ENCODE assay signal across 24 cellular contexts in genomic region chr1:153624965-153625611, GRCh38. TPM values are rescaled to one million over a fixed set of nuclear protein-coding genes. Genes with fewer than 3 reads are reported as not detected.
A peak's percentile ranks its signal among the peaks of the same experiment; 100 is the strongest.
DNase-seq lines count a peak whose midpoint lies in the region; ATAC-seq, FAIRE-seq and TF ChIP-seq lines count a peak whose summit lies in the region.
"Had no signal": no experiment of that assay in that cellular context is flagged by ENCODE, and none has a peak within 500 bp of the region (broad histone marks: within the 10 kb centered on the region; RNA-seq: fewer than 3 reads in every experiment).

No MANE protein-coding gene starts in this region.

- peaks cover 15% of the 10 kb centered on the region for H3K36me3 Mint-ChIP-seq in astrocyte (ENCODE audit: low read depth, unreplicated experiment)

- H3K79me2 ChIP-seq in astrocyte (ENCODE audit: insufficient read depth, low read length): peaks cover 35% of the 10 kb centered on the region
- peaks cover 15% of the 10 kb centered on the region for H3K79me2 ChIP-seq in hepatocyte

- H3K9ac ChIP-seq in BLaER1 treated with 17β-estradiol and CSF1 and Interleukin-3, amounts not matched to agents 10 nM and 100 nM: peak overlapping the region in 7 of 11 experiments; percentile 16 to 91 (median 86); a peak in 8 of 22 replicates
- peak overlapping the region; percentile 13 for H3K9ac ChIP-seq in astrocyte (ENCODE audit: low read length)

- no peak overlapping the region for H3K27ac Mint-ChIP-seq in astrocyte (ENCODE audit: unreplicated experiment)
- H3K27ac Mint-ChIP-seq: naive thymus-derived CD4-positive, alpha-beta T cell had no signal

- no peaks in the 10 kb centered on the region for H4K20me1 ChIP-seq in BLaER1 treated with 17β-estradiol and CSF1 and Interleukin-3, amounts not matched to agents 10 nM and 100 nM
- H4K20me1 ChIP-seq in astrocyte (ENCODE audit: insufficient read depth, low read length): peaks cover 13% of the 10 kb centered on the region
- no peaks in the 10 kb centered on the region for H4K20me1 ChIP-seq in hepatocyte (ENCODE audit: insufficient read depth, poor library complexity, severe bottlenecking)

- H3K4me1 Mint-ChIP-seq in astrocyte (ENCODE audit: low read depth, unreplicated experiment): peaks cover 37% of the 10 kb centered on the region

- H3K4me3 Mint-ChIP-seq in astrocyte (ENCODE audit: unreplicated experiment): peak overlapping the region; percentile 97
- H3K4me3 Mint-ChIP-seq: naive thymus-derived CD4-positive, alpha-beta T cell had no signal

- no peaks in the 10 kb centered on the region for H3K27me3 ChIP-seq in BLaER1 treated with 17β-estradiol and CSF1 and Interleukin-3, amounts not matched to agents 10 nM and 100 nM
- H3K27me3 ChIP-seq in astrocyte (ENCODE audit: insufficient read depth, low read length): no peaks in the 10 kb centered on the region
- no peaks in the 10 kb centered on the region for H3K27me3 ChIP-seq in hepatocyte
- no peaks in the 10 kb centered on the region for H3K27me3 ChIP-seq in psoas muscle (ENCODE audit: insufficient read depth in 3 of 3, low read length in 2 of 3)

- intact Hi-C loops in psoas muscle (cut with DNase I): no loop called here

- peaks cover 7 to 54% (median 39%) of the 10 kb centered on the region in 11 experiments; a peak in 21 of 22 replicates for H3K36me3 ChIP-seq in BLaER1 treated with 17β-estradiol and CSF1 and Interleukin-3, amounts not matched to agents 10 nM and 100 nM
- H3K36me3 ChIP-seq in astrocyte (ENCODE audit: insufficient read depth, low read length) (peaks cover 35% of the 10 kb centered on the region), hepatocyte (replicated peaks; ENCODE audit: insufficient read depth, low read depth) (no peaks in the 10 kb centered on the region), psoas muscle (ENCODE audit: insufficient read depth in 1 of 2, low read depth in 1 of 2) (peaks cover 0 to 48% of the 10 kb centered on the region in 2 donors)

- H3K9me3 ChIP-seq in BLaER1 treated with 17β-estradiol and CSF1 and Interleukin-3, amounts not matched to agents 10 nM and 100 nM (replicated peaks in 1 of 11): peaks cover 0 to 9% (median 3%) of the 10 kb centered on the region in 11 experiments; a peak in 11 of 22 replicates
- no peaks in the 10 kb centered on the region for H3K9me3 ChIP-seq in astrocyte (ENCODE audit: insufficient read depth, low read depth, low read length)
- H3K9me3 ChIP-seq in hepatocyte (ENCODE audit: low read depth): no peaks in the 10 kb centered on the region
- no peaks in the 10 kb centered on the region for H3K9me3 ChIP-seq in psoas muscle
- H3K9me3 ChIP-seq: HAP-1 had no signal

- H3K27me3 Mint-ChIP-seq in astrocyte (ENCODE audit: low read depth, unreplicated experiment): no peaks in the 10 kb centered on the region

- H3K4me2 ChIP-seq in BLaER1 treated with 17β-estradiol and CSF1 and Interleukin-3, amounts not matched to agents 10 nM and 100 nM: peak overlapping the region; percentile 84 to 100 (median 97)
- H3K4me2 ChIP-seq in astrocyte (ENCODE audit: low read length) (peak overlapping the region; percentile 91), hepatocyte (peak overlapping the region; percentile 96)

- H3K9me2 ChIP-seq in hepatocyte (replicated peaks; ENCODE audit: insufficient read depth): no peaks in the 10 kb centered on the region

- peak overlapping the region in 9 of 11 experiments; percentile 24 to 92 (median 84); a peak in 8 of 22 replicates for H3K27ac ChIP-seq in BLaER1 treated with 17β-estradiol and CSF1 and Interleukin-3, amounts not matched to agents 10 nM and 100 nM
- H3K27ac ChIP-seq in astrocyte (ENCODE audit: low read depth, low read length) (no peak overlapping the region), hepatocyte (no peak overlapping the region), psoas muscle (peak overlapping the region; percentile 5)
- H3K27ac ChIP-seq: HL-60 had no signal

- TF ChIP-seq CTCF in astrocyte (IDR thresholded peaks at IDR 0.05; ENCODE audit: insufficient read depth, low read depth, low read length): no peak
- TF ChIP-seq CTCF in hepatocyte (IDR thresholded peaks at IDR 0.05; ENCODE audit: poor library complexity): no peak
- no peak for TF ChIP-seq CTCF in psoas muscle (IDR thresholded peaks at IDR 0.05)

- H2AFZ ChIP-seq in astrocyte (ENCODE audit: low read depth, low read length): no peak overlapping the region
- H2AFZ ChIP-seq in hepatocyte: no peak overlapping the region

- WGBS in hepatocyte (ENCODE audit: low lambda C conversion rate, missing lambda C conversion rate): 79% methylated on average over 10 of the region's 10 CpGs
- WGBS in psoas muscle, 3 donors: 89 to 94% (median 90%) methylated on average over 10 of the region's 10 CpGs

- DNase-seq in astrocyte (ENCODE audit: low read depth): no peak
- no peak for DNase-seq in hepatocyte (ENCODE audit: low spot score)
- no peak for DNase-seq in psoas muscle
- no peak for DNase-seq in NOMO-1 treated with DMSO at 0.1 percent for 48 hours (lab: John Stamatoyannopoulos, UW; ENCODE audit: unreplicated experiment)
- DNase-seq in NCI-H748 (lab: John Stamatoyannopoulos, UW; ENCODE audit: unreplicated experiment): no peak
- DNase-seq: activated CD4-positive, alpha-beta T cell treated with anti-CD3 and anti-CD28 coated beads, Interleukin-2, amount 50 U/mL, for 1 hour; activated naive CD4-positive, alpha-beta T cell; MV-4-11; naive thymus-derived CD4-positive, alpha-beta T cell; NCI-H2029; NCI-H446 treated with DMSO at 0.1 percent for 48 hours; stimulated activated naive CD4-positive, alpha-beta T cell; SW 1271 had no signal

- ATAC-seq in psoas muscle (no peak), HG02840 (IDR thresholded peaks at IDR 0.05; ENCODE audit: low FRiP score, unreplicated experiment) (no peak), GM18502 (IDR thresholded peaks at IDR 0.05; ENCODE audit: poor library complexity, unreplicated experiment) (no peak)
- ATAC-seq: K562; naive thymus-derived CD4-positive, alpha-beta T cell had no signal

- peaks cover 85 to 93% (median 89%) of the 10 kb centered on the region in 10 experiments for H3K4me1 ChIP-seq in BLaER1 treated with 17β-estradiol and CSF1 and Interleukin-3, amounts not matched to agents 10 nM and 100 nM
- H3K4me1 ChIP-seq in astrocyte (ENCODE audit: insufficient read depth, low read length) (peaks cover 27% of the 10 kb centered on the region), hepatocyte (ENCODE audit: insufficient read depth) (peaks cover 25% of the 10 kb centered on the region), psoas muscle (peaks cover 38% of the 10 kb centered on the region)

- peak overlapping the region in 7 of 10 experiments; percentile 61 to 75 (median 70); a peak in 12 of 20 replicates for H3K4me3 ChIP-seq in BLaER1 treated with 17β-estradiol and CSF1 and Interleukin-3, amounts not matched to agents 10 nM and 100 nM
- H3K4me3 ChIP-seq in astrocyte (ENCODE audit: insufficient read depth, low read depth, low read length): no peak overlapping the region
- no peak overlapping the region for H3K4me3 ChIP-seq in hepatocyte
- H3K4me3 ChIP-seq in psoas muscle: no peak overlapping the region
- H3K4me3 ChIP-seq: HAP-1, K562 had no signal

- peaks cover 1% of the 10 kb centered on the region for H3K9me3 Mint-ChIP-seq in astrocyte (ENCODE audit: unreplicated experiment)
- H3K9me3 Mint-ChIP-seq: naive thymus-derived CD4-positive, alpha-beta T cell had no signal

- no peak for FAIRE-seq in astrocyte (lab: Jason Lieb, UNC)
- FAIRE-seq: endometrium, GM19239, K562 had no signal

RNA-seq across cellular contexts. Expression of gene S100A13, which starts 2.2 kb away (rescaled TPM):
- 134 and 172 TPM in 2 replicates for total RNA-seq in astrocyte
- 82.0 and 115 TPM in 2 replicates for total RNA-seq in hepatocyte
- polyA plus RNA-seq in hepatocyte: 248 and 282 TPM in 2 replicates
- 100 to 1,000 TPM in 2 of 4 donors, 10 to 100 TPM in 2; 72.4 to 199 (median 106) TPM for total RNA-seq in psoas muscle
- 100 to 1,000 TPM in 2 of 3 donors, 10 to 100 TPM in 1; 79.6 to 159 (median 133) TPM for polyA plus RNA-seq in psoas muscle

RNA-seq across cellular contexts. Expression of gene S100A1, which starts 3.1 kb away (rescaled TPM):
- total RNA-seq in astrocyte (1.7 and 4.1 TPM in 2 replicates), hepatocyte (2.7 and 15.0 TPM in 2 replicates), psoas muscle (1,000 to 10,000 TPM in 3 of 4 donors, 100 to 1,000 TPM in 1; 785 to 1,205 (median 1,028) TPM)
- polyA plus RNA-seq in hepatocyte (1.3 and 4.0 TPM in 2 replicates), psoas muscle (1,000 to 10,000 TPM in 1 of 3 donors, 100 to 1,000 TPM in 2; 370 to 1,423 (median 918) TPM)
- total RNA-seq: naive thymus-derived CD4-positive, alpha-beta T cell; pulmonary artery endothelial cell; urinary bladder had no signal
- polyA plus RNA-seq: naive thymus-derived CD4-positive, alpha-beta T cell had no signal

RNA-seq across cellular contexts. Expression of gene CHTOP, which starts 8.8 kb away (rescaled TPM):
- 46.7 and 56.4 TPM in 2 replicates for total RNA-seq in astrocyte
- total RNA-seq in hepatocyte: 56.2 and 65.5 TPM in 2 replicates
- polyA plus RNA-seq in hepatocyte: 40.6 and 50.7 TPM in 2 replicates
- total RNA-seq in psoas muscle: 10 to 100 TPM; 71.1 to 87.7 (median 80.2) TPM
- 100 to 1,000 TPM in 2 of 3 donors, 10 to 100 TPM in 1; 88.3 to 122 (median 111) TPM for polyA plus RNA-seq in psoas muscle

RNA-seq across cellular contexts. Expression of gene S100A14, which starts 9.0 kb away (rescaled TPM):
- 0.38 and 0.57 TPM in 2 replicates for total RNA-seq in astrocyte
- total RNA-seq in hepatocyte: 112 and 141 TPM in 2 replicates
- polyA plus RNA-seq in hepatocyte: 62.8 and 94.9 TPM in 2 replicates
- under 1 TPM in 1 of 4 donors, not detected in 3; 0.22 TPM for total RNA-seq in psoas muscle
- polyA plus RNA-seq in psoas muscle: under 1 TPM; 0.38 to 0.48 (median 0.39) TPM
- total RNA-seq: aorta; naive thymus-derived CD4-positive, alpha-beta T cell had no signal
- polyA plus RNA-seq: naive thymus-derived CD4-positive, alpha-beta T cell had no signal

RNA-seq across cellular contexts. Expression of gene S100A16, which starts 12.2 kb away (rescaled TPM):
- 48.8 and 54.4 TPM in 2 replicates for total RNA-seq in astrocyte
- 103 and 129 TPM in 2 replicates for total RNA-seq in hepatocyte
- 134 and 155 TPM in 2 replicates for polyA plus RNA-seq in hepatocyte
- total RNA-seq in psoas muscle: 10 to 100 TPM; 23.3 to 57.2 (median 38.3) TPM
- polyA plus RNA-seq in psoas muscle: 100 to 1,000 TPM in 1 of 3 donors, 10 to 100 TPM in 2; 23.5 to 251 (median 38.1) TPM
- total RNA-seq: naive thymus-derived CD4-positive, alpha-beta T cell had no signal
- polyA plus RNA-seq: naive thymus-derived CD4-positive, alpha-beta T cell had no signal

Comparison
In these comparisons a context has a peak if more than half of its experiments do, and no peak if none do; other contexts are left out.
1. H3K27ac ChIP-seq: peak in BLaER1 treated with 17β-estradiol and CSF1 and Interleukin-3, amounts not matched to agents 10 nM and 100 nM (9 of 11) and psoas muscle (single experiment); none in astrocyte (single experiment) and hepatocyte (single experiment).
2. H3K4me3 ChIP-seq: peak in BLaER1 treated with 17β-estradiol and CSF1 and Interleukin-3, amounts not matched to agents 10 nM and 100 nM (7 of 10); none in astrocyte (single experiment), hepatocyte (single experiment) and psoas muscle (single experiment).
3. RNA of gene S100A1, which starts 3.1 kb away (total RNA-seq): 785 to 1,205 TPM in psoas muscle; 2.7 to 15.0 TPM in hepatocyte and 1.7 to 4.1 TPM in astrocyte; every median in the first group is over 10 times any median in the second.
4. Peak in every context shown above with its lines, with median percentiles within 50 percentile points of each other: H3K4me2 ChIP-seq.